In the genomic region with DNA sequence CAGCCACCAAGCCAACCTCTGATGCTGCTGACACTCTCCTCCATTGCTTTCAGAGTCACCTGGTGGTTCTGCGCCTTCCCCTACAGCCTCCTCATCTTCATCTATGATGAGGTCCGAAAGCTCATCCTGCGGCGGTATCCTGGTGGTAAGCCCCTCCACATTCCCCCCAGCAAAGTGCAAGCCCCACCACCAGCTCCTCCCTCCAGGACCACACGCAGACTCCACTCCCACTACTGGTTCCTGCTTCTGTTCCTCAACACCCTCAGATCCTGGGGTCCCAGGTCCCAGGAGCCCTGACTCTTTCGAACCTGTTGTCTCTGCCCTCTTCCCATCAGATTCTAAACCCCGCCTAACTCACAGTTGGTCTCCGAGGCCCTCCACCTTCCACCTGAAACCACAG, we compare ENCODE assay signal across 25 cellular contexts. TPM values are rescaled to one million over a fixed set of nuclear protein-coding genes. Genes with fewer than 3 reads are reported as not detected.
"Had no signal": no experiment of that assay in that cellular context is flagged by ENCODE, and none has a peak within 500 bp of the region (broad histone marks: within the 10 kb centered on the region; RNA-seq: fewer than 3 reads in every experiment).

No MANE protein-coding gene starts in this region.

- H3K4me1 ChIP-seq: SJSA1 had no signal

- H3K27ac ChIP-seq: KMS-11, SJSA1, SK-N-MC had no signal

- ATAC-seq: HepG2, K562 had no signal

- H3K27me3 ChIP-seq: SJSA1 had no signal

- DNase-seq: Kasumi-1, MM.1S, NCI-H1092 treated with DMSO at 0.1 percent for 48 hours, NCI-H1436, NCI-H187, NCI-H2029, NCI-H2081 treated with DMSO at 0.1 percent for 48 hours, NCI-H2171, NCI-H226, NCI-H446, NCI-H510A, NCI-H524 treated with DMSO at 0.1 percent for 48 hours, NCI-H69, NCI-H774, Right ventricle myocardium superior, RPMI8226, SIG-M5 had no signal

- H3K4me3 ChIP-seq: K562, SJSA1, SK-N-MC had no signal

- H3K36me3 ChIP-seq: SJSA1 had no signal

- H3K9me3 ChIP-seq: SJSA1 had no signal

RNA-seq across cellular contexts. Expression of gene ATP1A4, which starts 11.6 kb away (rescaled TPM):
- total RNA-seq: HepG2, HT1080, K562, M059J, SJSA1 had no signal
- polyA plus RNA-seq: HepG2, IgD-negative memory B cell had no signal

RNA-seq across cellular contexts. Expression of gene ATP1A2, which starts 24.3 kb away (rescaled TPM):
- total RNA-seq: HepG2, HT1080, M059J had no signal
- polyA plus RNA-seq: IgD-negative memory B cell had no signal

RNA-seq across cellular contexts. Expression of gene CASQ1, which starts 50.5 kb away (rescaled TPM):
- total RNA-seq: HT1080, K562, M059J, SJSA1 had no signal
- polyA plus RNA-seq: IgD-negative memory B cell, K562 had no signal

RNA-seq across cellular contexts. Expression of gene KCNJ9, which starts 58.5 kb away (rescaled TPM):
- total RNA-seq: HepG2, HT1080, K562, M059J, Right ventricle myocardium superior, SJSA1 had no signal
- polyA plus RNA-seq: HepG2, IgD-negative memory B cell, K562 had no signal
